24 cellular contexts compared by ENCODE assay signal in the genomic region with DNA sequence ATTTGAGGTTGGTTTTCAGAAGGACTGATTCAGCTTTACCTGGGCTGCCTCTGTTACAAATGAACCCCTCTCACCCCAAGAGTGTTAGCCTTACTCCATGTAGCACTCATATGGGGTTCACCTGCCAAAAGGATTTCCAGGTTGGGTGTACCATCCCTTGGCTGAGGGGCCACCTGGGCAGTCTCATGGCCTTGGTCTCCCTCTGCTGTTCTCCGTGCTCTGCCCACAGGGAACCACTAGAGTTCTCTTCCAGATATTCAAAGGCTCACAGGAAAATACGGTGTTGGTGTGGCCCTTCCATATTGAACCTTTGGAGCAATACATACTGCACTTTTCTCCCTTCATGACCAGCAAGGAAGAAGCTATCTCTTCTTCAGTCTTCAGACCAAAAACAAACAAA. TPM values are rescaled to one million over a fixed set of nuclear protein-coding genes. Genes with fewer than 3 reads are reported as not detected.
"Had no signal": no experiment of that assay in that cellular context is flagged by ENCODE, and none has a peak within 500 bp of the region (broad histone marks: within the 10 kb centered on the region; RNA-seq: fewer than 3 reads in every experiment).

No MANE protein-coding gene starts in this region.

- H3K27ac Mint-ChIP-seq: activated CD8-positive, alpha-beta T cell treated with anti-CD3 and anti-CD28 coated beads for 36 hours; activated naive CD4-positive, alpha-beta T cell treated with anti-CD3 and anti-CD28 coated beads, Interleukin-2, amount 50 U/mL, for 24 hours; activated T-cell treated with anti-CD3 and anti-CD28 coated beads, Interleukin-2, amount 50 U/mL, for 72 hours; brain had no signal

- H3K36me3 Mint-ChIP-seq: brain had no signal

- H3K27ac ChIP-seq: ascending aorta, cardiac muscle cell, PC-9, SJCRH30, VCaP had no signal

- H3K36me3 ChIP-seq: ascending aorta, cardiac muscle cell, SJCRH30 had no signal

- H3K4me3 ChIP-seq: ascending aorta, cardiac muscle cell, PC-9, SJCRH30 had no signal

- H2AFZ ChIP-seq: PC-9 had no signal

- H3K4me1 ChIP-seq: ascending aorta, SJCRH30 had no signal

- H3K4me2 ChIP-seq: PC-9, SK-N-SH had no signal

- H3K27me3 ChIP-seq: ascending aorta, cardiac muscle cell, SJCRH30 had no signal

- H3K27me3 Mint-ChIP-seq: brain had no signal

- H3K9me3 ChIP-seq: ascending aorta, SK-N-SH had no signal

- H3K4me1 Mint-ChIP-seq: activated naive CD4-positive, alpha-beta T cell treated with anti-CD3 and anti-CD28 coated beads, Interleukin-2, amount 50 U/mL, for 24 hours; brain had no signal

- H3K9ac ChIP-seq: SK-N-SH had no signal

- ATAC-seq: activated CD8-positive, alpha-beta T cell treated with anti-CD3 and anti-CD28 coated beads for 36 hours; activated T-cell treated with anti-CD3 and anti-CD28 coated beads, Interleukin-2, amount 50 U/mL, for 72 hours had no signal

- DNase-seq: activated CD4-positive, alpha-beta T cell treated with anti-CD3 and anti-CD28 coated beads for 4 hours; activated CD8-positive, alpha-beta memory T cell treated with anti-CD3 and anti-CD28 coated beads, Interleukin-2, amount 50 U/mL, for 4 hours; activated CD8-positive, alpha-beta T cell treated with anti-CD3 and anti-CD28 coated beads for 36 hours; activated T-cell treated with anti-CD3 and anti-CD28 coated beads, Interleukin-2, amount 50 U/mL, for 72 hours; cerebellar nuclear complex; Kasumi-1; KBM-7; NCI-H1105 treated with DMSO at 0.1 percent for 48 hours; NCI-H146; NCI-H187 treated with DMSO at 0.1 percent for 48 hours; NCI-H2081 treated with DMSO at 0.1 percent for 48 hours; NCI-H446; NCI-H524; PC-9; Right ventricle myocardium superior; SJCRH30; SK-N-SH; T-helper 1 cell had no signal

- H3K4me3 Mint-ChIP-seq: activated CD8-positive, alpha-beta T cell treated with anti-CD3 and anti-CD28 coated beads for 36 hours; activated naive CD4-positive, alpha-beta T cell treated with anti-CD3 and anti-CD28 coated beads, Interleukin-2, amount 50 U/mL, for 24 hours; activated T-cell treated with anti-CD3 and anti-CD28 coated beads, Interleukin-2, amount 50 U/mL, for 72 hours; brain had no signal

RNA-seq across cellular contexts. Expression of a gene that starts 18.0 kb away (rescaled TPM):
- total RNA-seq: T-helper 2 cell treated with Interferon-gamma antibody and Interleukin-4, amounts not matched to agents 100 ng/mL and 5 ng/mL, for 36 hours had no signal
